Comparison of ENCODE assay signal across 8 cellular contexts in the genomic region with DNA sequence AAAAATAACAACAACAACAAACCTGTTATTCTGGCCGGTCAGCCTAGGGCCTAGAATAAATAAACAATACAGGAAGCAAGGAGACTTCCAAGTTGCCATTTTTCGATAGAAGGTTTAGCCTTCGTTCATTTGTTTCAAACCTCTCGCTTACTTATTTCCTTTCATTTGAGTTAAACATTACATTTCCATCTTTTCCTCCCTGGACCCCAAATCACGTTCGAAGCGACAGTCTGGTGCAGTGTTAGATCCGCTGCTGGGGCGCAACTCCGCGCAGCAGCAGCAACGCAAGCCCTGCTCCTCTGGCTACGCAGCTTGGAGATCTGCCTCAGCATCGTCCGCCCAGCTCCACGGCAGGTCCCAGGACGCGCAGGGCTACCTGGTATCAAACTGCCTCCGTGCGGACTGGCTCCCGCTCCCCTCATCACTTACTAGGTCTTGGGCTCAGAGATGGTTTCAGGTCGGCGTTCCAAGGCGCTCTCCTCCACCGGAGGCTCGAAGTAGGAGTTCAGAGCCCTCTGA. TPM values are rescaled to one million over a fixed set of nuclear protein-coding genes. Genes with fewer than 3 reads are reported as not detected.
DNase-seq lines count a peak whose midpoint lies in the region; ATAC-seq and TF ChIP-seq lines count a peak whose summit lies in the region.

No MANE protein-coding gene starts in this region.

- peak overlapping the region; percentile 94 for H3K4me3 Mint-ChIP-seq in activated T-helper 17 cell treated with anti-CD3 and anti-CD28 coated beads, Interleukin-2, amount 50 U/mL, for 72 hours

- no peaks in the 10 kb centered on the region for H3K27me3 Mint-ChIP-seq in activated T-helper 17 cell treated with anti-CD3 and anti-CD28 coated beads, Interleukin-2, amount 50 U/mL, for 72 hours

- H4K8ac ChIP-seq in neuronal stem cell (ENCODE audit: low read depth, low read length) = peak overlapping the region; percentile 86

- H3K9me3 Mint-ChIP-seq in activated T-helper 17 cell treated with anti-CD3 and anti-CD28 coated beads, Interleukin-2, amount 50 U/mL, for 72 hours = no peaks in the 10 kb centered on the region

- H3K27ac Mint-ChIP-seq in activated T-helper 17 cell treated with anti-CD3 and anti-CD28 coated beads, Interleukin-2, amount 50 U/mL, for 72 hours = peak overlapping the region; percentile 99

- peaks cover 37% of the 10 kb centered on the region for H3K4me1 Mint-ChIP-seq in activated T-helper 17 cell treated with anti-CD3 and anti-CD28 coated beads, Interleukin-2, amount 50 U/mL, for 72 hours

- H3K27ac ChIP-seq in foreskin keratinocyte = peak overlapping the region; percentile 9
- H3K27ac ChIP-seq in neuronal stem cell (replicated peaks; ENCODE audit: low read length) = peak overlapping the region; percentile 95

- POLR2A ChIA-PET in GM10248 (lab: Yijun Ruan, JAX) = interaction anchor here (0.6 kb wide), 1 partner anchor 33 kb away, joined by 6 read pairs; no protein-coding TSS in a partner anchor

- DNase-seq in GM10248 (ENCODE audit: extremely low spot score) (peak; percentile 43), foreskin keratinocyte (no peak), neuronal stem cell (ENCODE audit: low spot score) (peak; percentile 24), NCI-H1436 (lab: John Stamatoyannopoulos, UW) (no peak), GOT3 (lab: John Stamatoyannopoulos, UW) (no peak)

- WGBS in neuronal stem cell (ENCODE audit: extremely low coverage in 2 of 2, insufficient read length in 2 of 2, insufficient replicate concordance in 1 of 2), 2 donors = no CpG with 5 or more reads among the region's 26 CpGs

- H3K36me3 ChIP-seq in Loucy (ENCODE audit: insufficient read depth, low read length) (peaks cover 5% of the 10 kb centered on the region; the same call in 1 of the 2 replicates), neuronal stem cell (replicated peaks in 1 of 2; ENCODE audit: control insufficient read depth in 2 of 2, insufficient read depth in 2 of 2, low read length in 2 of 2) (peaks cover 6 to 45% of the 10 kb centered on the region in 2 donors)

- H3F3A ChIP-seq in Loucy (ENCODE audit: low read depth) = no peaks in the 10 kb centered on the region

- H3K23ac ChIP-seq in neuronal stem cell (ENCODE audit: low read depth, low read length, poor library complexity) = peak overlapping the region; percentile 96

- peak overlapping the region; percentile 100 for H3K18ac ChIP-seq in neuronal stem cell (ENCODE audit: low read length)

- peak overlapping the region; percentile 30 for H2BK12ac ChIP-seq in neuronal stem cell (ENCODE audit: low read length)

- TF ChIP-seq CTCF in GM10248 (IDR thresholded peaks at IDR 0.05; ENCODE audit: control extremely low read depth, extremely low read depth, low read depth, missing control alignments) = no peak
- no peak for TF ChIP-seq CTCF in Loucy (conservative IDR thresholded peaks at IDR 0.05; ENCODE audit: low read length)
- no peak for TF ChIP-seq CTCF in foreskin keratinocyte (conservative IDR thresholded peaks at IDR 0.05)

- H2BK120ac ChIP-seq in neuronal stem cell (ENCODE audit: low read depth, low read length) = peak overlapping the region; percentile 75

- peaks cover 57% of the 10 kb centered on the region for H3K79me2 ChIP-seq in Loucy (ENCODE audit: insufficient read depth, low read length)

- H3K27me3 ChIP-seq in Loucy (ENCODE audit: insufficient read depth, low read length, poor library complexity, severe bottlenecking) = peaks cover 3% of the 10 kb centered on the region
- no peaks in the 10 kb centered on the region for H3K27me3 ChIP-seq in foreskin keratinocyte
- H3K27me3 ChIP-seq in neuronal stem cell (ENCODE audit: control insufficient read depth in 3 of 3, insufficient read depth in 3 of 3, low read depth in 1 of 3, low read length in 3 of 3) = no peaks in the 10 kb centered on the region

- CTCF ChIA-PET in GM10248 (lab: Yijun Ruan, JAX) = interaction anchor here (1.0 to 1.6 kb wide), 7 partner anchors 27 to 351 kb away, joined by 3 to 11 read pairs (median 3); no protein-coding TSS in a partner anchor

- peak overlapping the region; percentile 98 for H2BK5ac ChIP-seq in neuronal stem cell (ENCODE audit: low read length)

- H2AK5ac ChIP-seq in neuronal stem cell (ENCODE audit: low read depth, low read length) = peak overlapping the region; percentile 78

- H2BK15ac ChIP-seq in neuronal stem cell (ENCODE audit: low read length) = peak overlapping the region; percentile 100

- peak overlapping the region; percentile 82 for H4K91ac ChIP-seq in neuronal stem cell (ENCODE audit: low read depth, low read length, poor library complexity)

- H3K4me1 ChIP-seq in Loucy (ENCODE audit: insufficient read depth, low read length, poor library complexity, severe bottlenecking) = peaks cover 29% of the 10 kb centered on the region
- H3K4me1 ChIP-seq in foreskin keratinocyte = peaks cover 8% of the 10 kb centered on the region
- peaks cover 10% of the 10 kb centered on the region in 2 donors for H3K4me1 ChIP-seq in neuronal stem cell (ENCODE audit: control insufficient read depth in 2 of 2, insufficient read depth in 1 of 2, low read depth in 1 of 2, low read length in 2 of 2)

- H2AFZ ChIP-seq in Loucy (ENCODE audit: low read length) (peak overlapping the region; percentile 96), neuronal stem cell (ENCODE audit: low read length) (peak overlapping the region; percentile 96)

- peaks cover 2% of the 10 kb centered on the region for H3K79me1 ChIP-seq in neuronal stem cell (ENCODE audit: low read depth, low read length)

- H3K4me2 ChIP-seq in Loucy (ENCODE audit: low read depth, low read length, poor library complexity, severe bottlenecking) (peak overlapping the region; percentile 82), neuronal stem cell (ENCODE audit: insufficient read depth, low read length, poor library complexity, severe bottlenecking) (peak overlapping the region; percentile 76)

- H3K9ac ChIP-seq in Loucy (ENCODE audit: low read depth, low read length, poor library complexity, severe bottlenecking) (peak overlapping the region; percentile 96), neuronal stem cell (ENCODE audit: low read depth, low read length, poor library complexity) (peak overlapping the region; percentile 99)

- ATAC-seq in GM21825 (IDR thresholded peaks at IDR 0.05; ENCODE audit: unreplicated experiment) (peak; percentile 30), foreskin keratinocyte (peak; percentile 66)
- peak; percentile 59 for ATAC-seq in activated T-helper 17 cell treated with anti-CD3 and anti-CD28 coated beads, Interleukin-2, amount 50 U/mL, for 72 hours (replicated peaks)

- H3K4ac ChIP-seq in neuronal stem cell (ENCODE audit: low read length) = peak overlapping the region; percentile 69

- peaks cover 2% of the 10 kb centered on the region; the same call in 1 of the 2 replicates for H3K9me3 ChIP-seq in Loucy (ENCODE audit: insufficient read depth, low read depth, low read length)
- peaks cover 0 to 20% of the 10 kb centered on the region in 2 donors for H3K9me3 ChIP-seq in neuronal stem cell (replicated peaks in 1 of 2; ENCODE audit: control insufficient read depth in 2 of 2, insufficient read depth in 1 of 2, low read depth in 1 of 2, low read length in 2 of 2)

- peaks cover 73% of the 10 kb centered on the region for H3K36me3 Mint-ChIP-seq in activated T-helper 17 cell treated with anti-CD3 and anti-CD28 coated beads, Interleukin-2, amount 50 U/mL, for 72 hours (ENCODE audit: low read depth)

- H4K20me1 ChIP-seq in Loucy (ENCODE audit: insufficient read depth, low read length, poor library complexity, severe bottlenecking) = peaks cover 26% of the 10 kb centered on the region

- H3K14ac ChIP-seq in neuronal stem cell (ENCODE audit: low read length) = peak overlapping the region; percentile 84

- peak overlapping the region; percentile 97 for H3K4me3 ChIP-seq in Loucy (ENCODE audit: low read length, poor library complexity, severe bottlenecking)
- peak overlapping the region; percentile 92 to 93 for H3K4me3 ChIP-seq in neuronal stem cell (ENCODE audit: low read length in 2 of 2)

- H3K9me2 ChIP-seq in Loucy (replicated peaks; ENCODE audit: low read depth, low read length) = no peaks in the 10 kb centered on the region

RNA-seq across cellular contexts. Expression of gene TDP2, which starts 0.5 kb away (rescaled TPM):
- 10 to 100 TPM; 51.6 to 55.3 TPM for total RNA-seq in activated T-helper 17 cell treated with anti-CD3 and anti-CD28 coated beads, Interleukin-2, amount 50 U/mL, for 72 hours
- 29.9 and 31.3 TPM in 2 replicates for total RNA-seq in foreskin keratinocyte
- 22.9 and 25.5 TPM in 2 replicates for polyA plus RNA-seq in foreskin keratinocyte
- polyA plus RNA-seq in neuronal stem cell (2013, experiment 1 of 2) = 40.1 TPM
- 39.9 TPM for polyA plus RNA-seq in neuronal stem cell (2013, experiment 2 of 2)

RNA-seq across cellular contexts. Expression of gene ACOT13, which starts 0.7 kb away (rescaled TPM):
- total RNA-seq in activated T-helper 17 cell treated with anti-CD3 and anti-CD28 coated beads, Interleukin-2, amount 50 U/mL, for 72 hours = 10 to 100 TPM; 19.2 to 23.5 TPM
- total RNA-seq in foreskin keratinocyte = 31.0 and 33.6 TPM in 2 replicates
- 45.2 and 47.1 TPM in 2 replicates for polyA plus RNA-seq in foreskin keratinocyte
- polyA plus RNA-seq in neuronal stem cell (2013, experiment 1 of 2) = 43.3 TPM
- 44.4 TPM for polyA plus RNA-seq in neuronal stem cell (2013, experiment 2 of 2)

RNA-seq across cellular contexts. Expression of gene KIAA0319, which starts 20.2 kb away (rescaled TPM):
- total RNA-seq in activated T-helper 17 cell treated with anti-CD3 and anti-CD28 coated beads, Interleukin-2, amount 50 U/mL, for 72 hours = under 1 TPM; 0.66 to 0.76 TPM
- not detected in 2 replicates for total RNA-seq in foreskin keratinocyte
- polyA plus RNA-seq in foreskin keratinocyte = not detected in 2 replicates
- polyA plus RNA-seq in neuronal stem cell (2013, experiment 1 of 2) = 0.35 TPM
- 0.42 TPM for polyA plus RNA-seq in neuronal stem cell (2013, experiment 2 of 2)

RNA-seq across cellular contexts. Expression of gene C6orf62, which starts 52.8 kb away (rescaled TPM):
- 100 to 1,000 TPM; 106 to 185 TPM for total RNA-seq in activated T-helper 17 cell treated with anti-CD3 and anti-CD28 coated beads, Interleukin-2, amount 50 U/mL, for 72 hours
- 110 and 124 TPM in 2 replicates for total RNA-seq in foreskin keratinocyte
- polyA plus RNA-seq in foreskin keratinocyte = 38.0 and 43.3 TPM in 2 replicates
- polyA plus RNA-seq in neuronal stem cell (2013, experiment 1 of 2) = 51.6 TPM
- polyA plus RNA-seq in neuronal stem cell (2013, experiment 2 of 2) = 52.1 TPM

Comparison
In these comparisons a context has a peak if more than half of its experiments do, and no peak if none do; other contexts are left out.
1. DNase-seq: peak in GM10248 (single experiment) and neuronal stem cell (single experiment); none in foreskin keratinocyte (0 of 2), NCI-H1436 (single experiment) and GOT3 (single experiment).
2. Peak in every context shown above with its lines, with median percentiles within 50 percentile points of each other: ATAC-seq.